1 cellular context compared by ENCODE assay signal in the genomic region with DNA sequence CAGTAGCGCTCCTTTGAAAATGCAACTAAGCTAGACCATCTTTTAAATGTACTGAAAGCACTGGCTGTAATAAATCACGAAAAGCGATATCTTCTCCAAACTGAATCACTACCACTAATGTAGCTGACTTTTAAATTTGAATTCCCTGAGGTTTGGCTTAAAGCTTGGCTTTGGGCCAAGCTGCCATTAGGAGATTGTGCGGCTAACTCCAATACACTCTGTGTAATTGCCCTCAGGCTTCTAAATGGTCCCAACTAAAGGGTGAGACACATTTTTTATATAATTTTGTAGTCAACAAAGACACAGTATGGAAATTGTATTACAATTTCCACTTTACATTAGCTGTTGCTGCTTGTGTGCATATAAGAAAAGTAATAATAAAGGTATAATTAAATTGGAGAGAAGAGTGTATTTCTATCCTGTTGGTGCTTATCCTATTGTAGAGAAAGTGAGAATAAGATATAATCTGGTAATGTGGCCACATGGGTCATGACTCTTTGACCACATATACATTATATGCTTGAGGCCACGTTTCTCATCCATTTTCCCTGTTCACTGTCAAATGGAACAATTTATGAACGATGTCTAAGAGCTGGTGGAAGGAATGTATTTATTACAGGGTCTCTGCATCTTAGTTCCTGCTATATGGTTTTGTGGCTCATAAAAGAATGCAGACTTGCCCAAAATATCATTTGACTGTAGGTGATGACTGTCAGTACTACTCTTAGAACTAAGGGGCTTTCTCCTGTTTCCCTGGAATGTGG.
TF ChIP-seq lines count a peak whose summit lies in the region.

No MANE protein-coding gene starts in this region.

TF ChIP-seq in SK-N-SH, 30 proteins besides CTCF, POLR2A, EP300 and RAD21 (continued from another document):
- TF ChIP-seq TAF1 (IDR thresholded peaks at IDR 0.05; ENCODE audit: borderline replicate concordance, low read depth, low read length) (no peak), SIN3A (IDR thresholded peaks at IDR 0.05; ENCODE audit: borderline replicate concordance, low read depth, low read length) (no peak), NFIC (IDR thresholded peaks at IDR 0.05; ENCODE audit: borderline replicate concordance) (peak; percentile 56), FOXJ3 (CRISPR knock-in tag; IDR thresholded peaks at IDR 0.05) (0 out of 2 replicates have a peak, but pooled peaks have one; percentile 39), TEAD4 (IDR thresholded peaks at IDR 0.05; ENCODE audit: borderline replicate concordance, insufficient read depth) (0 out of 2 replicates have a peak, but pooled peaks have one; percentile 9), FOXM1 (IDR thresholded peaks at IDR 0.05; ENCODE audit: low read depth) (no peak), MXI1 (IDR thresholded peaks at IDR 0.05; ENCODE audit: low read depth, low read length) (no peak), RXRA (IDR thresholded peaks at IDR 0.05; ENCODE audit: borderline replicate concordance, low read depth) (0 out of 2 replicates have a peak, but pooled peaks have one; percentile 7), POLR2AphosphoS5 (IDR thresholded peaks at IDR 0.05; ENCODE audit: low read depth, low read length) (0 out of 2 replicates have a peak, but pooled peaks have one; percentile 9), GABPA (IDR thresholded peaks at IDR 0.05; ENCODE audit: low read depth) (no peak), EZH2phosphoT487 (IDR thresholded peaks at IDR 0.05; ENCODE audit: borderline replicate concordance, low read depth) (no peak), RFX5 (IDR thresholded peaks at IDR 0.05; ENCODE audit: low read length) (no peak), TCF12 (IDR thresholded peaks at IDR 0.05) (peak; percentile 53)
- TF ChIP-seq, protein P1, sequence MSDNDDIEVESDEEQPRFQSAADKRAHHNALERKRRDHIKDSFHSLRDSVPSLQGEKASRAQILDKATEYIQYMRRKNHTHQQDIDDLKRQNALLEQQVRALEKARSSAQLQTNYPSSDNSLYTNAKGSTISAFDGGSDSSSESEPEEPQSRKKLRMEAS (IDR thresholded peaks at IDR 0.05; ENCODE audit: low read depth), result no peak
- TF ChIP-seq, protein P2, sequence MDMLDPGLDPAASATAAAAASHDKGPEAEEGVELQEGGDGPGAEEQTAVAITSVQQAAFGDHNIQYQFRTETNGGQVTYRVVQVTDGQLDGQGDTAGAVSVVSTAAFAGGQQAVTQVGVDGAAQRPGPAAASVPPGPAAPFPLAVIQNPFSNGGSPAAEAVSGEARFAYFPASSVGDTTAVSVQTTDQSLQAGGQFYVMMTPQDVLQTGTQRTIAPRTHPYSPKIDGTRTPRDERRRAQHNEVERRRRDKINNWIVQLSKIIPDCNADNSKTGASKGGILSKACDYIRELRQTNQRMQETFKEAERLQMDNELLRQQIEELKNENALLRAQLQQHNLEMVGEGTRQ (IDR thresholded peaks at IDR 0.05; ENCODE audit: borderline replicate concordance, low read depth, low read length), result no peak
- TF ChIP-seq, protein P3, sequence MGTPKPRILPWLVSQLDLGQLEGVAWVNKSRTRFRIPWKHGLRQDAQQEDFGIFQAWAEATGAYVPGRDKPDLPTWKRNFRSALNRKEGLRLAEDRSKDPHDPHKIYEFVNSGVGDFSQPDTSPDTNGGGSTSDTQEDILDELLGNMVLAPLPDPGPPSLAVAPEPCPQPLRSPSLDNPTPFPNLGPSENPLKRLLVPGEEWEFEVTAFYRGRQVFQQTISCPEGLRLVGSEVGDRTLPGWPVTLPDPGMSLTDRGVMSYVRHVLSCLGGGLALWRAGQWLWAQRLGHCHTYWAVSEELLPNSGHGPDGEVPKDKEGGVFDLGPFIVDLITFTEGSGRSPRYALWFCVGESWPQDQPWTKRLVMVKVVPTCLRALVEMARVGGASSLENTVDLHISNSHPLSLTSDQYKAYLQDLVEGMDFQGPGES (IDR thresholded peaks at IDR 0.05; ENCODE audit: low read depth, low read length), result no peak
- TF ChIP-seq, protein P4, sequence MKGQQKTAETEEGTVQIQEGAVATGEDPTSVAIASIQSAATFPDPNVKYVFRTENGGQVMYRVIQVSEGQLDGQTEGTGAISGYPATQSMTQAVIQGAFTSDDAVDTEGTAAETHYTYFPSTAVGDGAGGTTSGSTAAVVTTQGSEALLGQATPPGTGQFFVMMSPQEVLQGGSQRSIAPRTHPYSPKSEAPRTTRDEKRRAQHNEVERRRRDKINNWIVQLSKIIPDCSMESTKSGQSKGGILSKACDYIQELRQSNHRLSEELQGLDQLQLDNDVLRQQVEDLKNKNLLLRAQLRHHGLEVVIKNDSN (IDR thresholded peaks at IDR 0.05; ENCODE audit: borderline replicate concordance, low read depth), result no peak
- TF ChIP-seq, protein P5, sequence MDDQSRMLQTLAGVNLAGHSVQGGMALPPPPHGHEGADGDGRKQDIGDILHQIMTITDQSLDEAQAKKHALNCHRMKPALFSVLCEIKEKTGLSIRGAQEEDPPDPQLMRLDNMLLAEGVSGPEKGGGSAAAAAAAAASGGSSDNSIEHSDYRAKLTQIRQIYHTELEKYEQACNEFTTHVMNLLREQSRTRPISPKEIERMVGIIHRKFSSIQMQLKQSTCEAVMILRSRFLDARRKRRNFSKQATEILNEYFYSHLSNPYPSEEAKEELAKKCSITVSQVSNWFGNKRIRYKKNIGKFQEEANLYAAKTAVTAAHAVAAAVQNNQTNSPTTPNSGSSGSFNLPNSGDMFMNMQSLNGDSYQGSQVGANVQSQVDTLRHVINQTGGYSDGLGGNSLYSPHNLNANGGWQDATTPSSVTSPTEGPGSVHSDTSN (IDR thresholded peaks at IDR 0.05), result peak; percentile 63
TF ChIP-seq in SK-N-SH: peak in this region for 11.
